ENCODE assay signal across 8 cellular contexts in genomic region chr2:3379647-3380534, GRCh38. TPM values are rescaled to one million over a fixed set of nuclear protein-coding genes. Genes with fewer than 3 reads are reported as not detected.
A peak's percentile ranks its signal among the peaks of the same experiment; 100 is the strongest.
DNase-seq lines count a peak whose midpoint lies in the region; ATAC-seq and TF ChIP-seq lines count a peak whose summit lies in the region.

TSS of gene TRAPPC12 (plus strand) at chr2:3379694. CDS start at chr2:3387624, 7,930 bp downstream.

- H3K4me1 Mint-ChIP-seq in glutamatergic neuron (ENCODE audit: low read depth, unreplicated experiment) = peaks cover 17% of the 10 kb centered on the region

- H3K4me3 Mint-ChIP-seq in glutamatergic neuron (ENCODE audit: unreplicated experiment) = peak within 1 kb of the TSS; percentile 99

- peak within 1 kb of the TSS; percentile 24 to 83 for H3K27ac ChIP-seq in ovary
- peak within 1 kb of the TSS; percentile 72 to 92 (median 78) for H3K27ac ChIP-seq in thyroid gland

- H3K4me1 ChIP-seq in ovary (ENCODE audit: insufficient read depth) (peaks cover 8% of the 10 kb centered on the region), thyroid gland (peaks cover 11 to 22% of the 10 kb centered on the region in 2 donors)

- intact Hi-C loops in ovary (cut with DNase I) (no loop called here), thyroid gland (cut with DNase I) (no loop called here)

- H3K27me3 ChIP-seq in H7 (ENCODE audit: control insufficient read depth, insufficient read depth, low read length) = no peaks in the 10 kb centered on the region
- no peaks in the 10 kb centered on the region for H3K27me3 ChIP-seq in ovary
- no peaks in the 10 kb centered on the region for H3K27me3 ChIP-seq in thyroid gland

- peak within 1 kb of the TSS; percentile 97 to 98 for H3K27ac Mint-ChIP-seq in activated naive CD4-positive, alpha-beta T cell treated with anti-CD3 and anti-CD28 coated beads, Interleukin-2, amount 50 U/mL, for 72 hours
- peak within 1 kb of the TSS; percentile 92 for H3K27ac Mint-ChIP-seq in glutamatergic neuron (ENCODE audit: unreplicated experiment)

- WGBS in ovary, 3 donors = 0 to 1% (median 1%) methylated on average over 40 to 61 of the region's 61 CpGs
- 1% methylated on average over 23 to 29 of the region's 61 CpGs for WGBS in thyroid gland, 2 donors

- peaks cover 2% of the 10 kb centered on the region for H3K27me3 Mint-ChIP-seq in glutamatergic neuron (ENCODE audit: unreplicated experiment)

- H3K9me3 ChIP-seq in ovary = no peaks in the 10 kb centered on the region
- H3K9me3 ChIP-seq in thyroid gland = no peaks in the 10 kb centered on the region

- DNase-seq in GM04504 (ENCODE audit: low read depth) = peak; percentile 71
- peak; percentile 95 for DNase-seq in H7
- DNase-seq in M059J (ENCODE audit: low read depth) = peak; percentile 85
- DNase-seq in activated naive CD4-positive, alpha-beta T cell treated with anti-CD3 and anti-CD28 coated beads, Interleukin-2, amount 50 U/mL, for 72 hours (ENCODE audit: low spot score in 2 of 2) = peak; percentile 87 to 93
- peak; percentile 95 for DNase-seq in glutamatergic neuron
- peak; percentile 86 to 92 (median 88) for DNase-seq in ovary
- DNase-seq in thyroid gland = peak; percentile 90 to 92

- TF ChIP-seq POLR2A in ovary (IDR thresholded peaks at IDR 0.05) (peak; percentile 72), thyroid gland (IDR thresholded peaks at IDR 0.05) (peak in 1 of 2 donors; percentile 87)

- H3K36me3 Mint-ChIP-seq in activated naive CD4-positive, alpha-beta T cell treated with anti-CD3 and anti-CD28 coated beads, Interleukin-2, amount 50 U/mL, for 72 hours = peaks cover 5 to 14% of the 10 kb centered on the region in 2 donors
- H3K36me3 Mint-ChIP-seq in glutamatergic neuron (ENCODE audit: unreplicated experiment) = no peaks in the 10 kb centered on the region

- peaks cover 0 to 4% of the 10 kb centered on the region in 2 donors for H3K9me3 Mint-ChIP-seq in activated naive CD4-positive, alpha-beta T cell treated with anti-CD3 and anti-CD28 coated beads, Interleukin-2, amount 50 U/mL, for 72 hours
- peaks cover 7% of the 10 kb centered on the region for H3K9me3 Mint-ChIP-seq in glutamatergic neuron (ENCODE audit: unreplicated experiment)

- TF ChIP-seq CTCF in glutamatergic neuron (IDR thresholded peaks at IDR 0.05; ENCODE audit: partially characterized antibody, unreplicated experiment) (no peak), ovary (IDR thresholded peaks at IDR 0.05) (no peak), thyroid gland (IDR thresholded peaks at IDR 0.05) (peak in 5 of 6 experiments; percentile 16 to 51 (median 46))

- ATAC-seq in SK-N-SH treated with all-trans-retinoic acid at 6 μM for 48 hours = peak; percentile 87
- peak; percentile 77 to 78 for ATAC-seq in activated naive CD4-positive, alpha-beta T cell treated with anti-CD3 and anti-CD28 coated beads, Interleukin-2, amount 50 U/mL, for 72 hours

- H3K4me3 ChIP-seq in H7 (ENCODE audit: insufficient read depth, low read depth, low read length) (peak within 1 kb of the TSS; percentile 97), ovary (peak within 1 kb of the TSS; percentile 91), thyroid gland (replicated peaks in 1 of 3) (peak within 1 kb of the TSS; percentile 34 to 69 (median 50))

- no peak for TF ChIP-seq EP300 in ovary (IDR thresholded peaks at IDR 0.05)

- H3K36me3 ChIP-seq in H7 (replicated peaks; ENCODE audit: control insufficient read depth, insufficient read depth, low read length) (peaks cover 3% of the 10 kb centered on the region; the same call in 1 of the 2 replicates), ovary (no peaks in the 10 kb centered on the region), thyroid gland (no peaks in the 10 kb centered on the region)

TF ChIP-seq in SK-N-SH treated with all-trans-retinoic acid at 6 μM for 48 hours, 23 proteins besides CTCF, POLR2A, EP300 and RAD21:
- TF ChIP-seq ZNF70 (CRISPR knock-in tag; IDR thresholded peaks at IDR 0.05) (0 out of 2 replicates have a peak, but pooled peaks have one; percentile 12), GLIS3 (CRISPR knock-in tag; IDR thresholded peaks at IDR 0.05) (0 out of 2 replicates have a peak, but pooled peaks have one; percentile 51), ZFP30 (CRISPR knock-in tag; IDR thresholded peaks at IDR 0.05) (no peak), TSHZ2 (CRISPR knock-in tag; IDR thresholded peaks at IDR 0.05) (peak; percentile 62; the same call in 1 of the 2 replicates), ESRRG (CRISPR knock-in tag; IDR thresholded peaks at IDR 0.05) (no peak), RARB (CRISPR knock-in tag; IDR thresholded peaks at IDR 0.05) (no peak)

RNA-seq across cellular contexts. Expression of gene TRAPPC12, which starts in this region (rescaled TPM):
- total RNA-seq in H7 (2014; rRNA removed; shearing (Covaris generic)) = 54.7 and 62.2 TPM in 2 replicates
- 62.0 and 114 TPM in 2 replicates for total RNA-seq in M059J (2014; rRNA removed; shearing (Covaris generic))
- total RNA-seq in activated naive CD4-positive, alpha-beta T cell treated with anti-CD3 and anti-CD28 coated beads, Interleukin-2, amount 50 U/mL, for 72 hours = 10 to 100 TPM; 53.9 to 71.4 TPM
- total RNA-seq in glutamatergic neuron (ENCODE audit: unreplicated experiment) = 130 TPM
- 100 to 1,000 TPM in 2 of 7 donors, 10 to 100 TPM in 5; 74.9 to 143 (median 87.4) TPM for total RNA-seq in ovary
- polyA plus RNA-seq in ovary = 10 to 100 TPM; 64.1 to 64.3 TPM
- 100 to 1,000 TPM in 2 of 4 donors, 10 to 100 TPM in 2; 93.0 to 198 (median 108) TPM for total RNA-seq in thyroid gland

Comparison
In these comparisons a context has a peak if more than half of its experiments do, and no peak if none do; other contexts are left out.
1. Peak in every context shown above with its lines: DNase-seq, ATAC-seq, H3K4me3 ChIP-seq and H3K27ac ChIP-seq.
2. CTCF ChIP-seq: peak in thyroid gland (5 of 6); none in glutamatergic neuron (single experiment) and ovary (0 of 3).